Comparison of ENCODE assay signal across 27 cellular contexts in the genomic region with DNA sequence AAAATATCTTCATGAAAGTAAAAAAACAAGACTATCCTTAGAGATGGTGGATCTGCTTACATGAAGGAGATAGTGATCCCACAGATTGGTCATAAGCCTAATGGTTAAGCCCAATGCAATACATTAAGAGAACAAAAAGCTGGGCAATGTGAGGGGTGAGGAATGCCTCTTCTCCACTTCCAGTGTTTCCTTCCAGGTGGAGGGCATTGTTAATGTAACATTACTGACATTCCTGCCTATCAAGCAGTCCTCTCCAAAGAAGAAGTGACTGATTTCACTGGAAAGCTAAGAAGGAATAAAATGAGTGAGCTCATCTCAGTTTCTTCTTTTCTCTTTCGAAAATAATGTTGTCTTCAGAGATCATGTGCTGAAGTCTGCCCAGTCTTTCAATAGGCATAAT.
"Had no signal": no experiment of that assay in that cellular context is flagged by ENCODE, and none has a peak within 500 bp of the region (broad histone marks: within the 10 kb centered on the region; RNA-seq: fewer than 3 reads in every experiment).

No MANE protein-coding gene starts in this region.

- DNase-seq: activated CD4-positive, alpha-beta T cell treated with anti-CD3 and anti-CD28 coated beads for 1 hour; activated CD4-positive, alpha-beta T cell treated with anti-CD3 and anti-CD28 coated beads for 48 hours; activated CD4-positive, alpha-beta T cell treated with anti-CD3 and anti-CD28 coated beads, Interleukin-2, amount 50 U/mL, for 1 hour; activated CD4-positive, alpha-beta T cell treated with anti-CD3 and anti-CD28 coated beads, Interleukin-2, amount 50 U/mL, for 48 hours; activated CD8-positive, alpha-beta memory T cell treated with anti-CD3 and anti-CD28 coated beads for 24 hours; activated CD8-positive, alpha-beta T cell treated with anti-CD3 and anti-CD28 coated beads for 36 hours; activated effector memory CD4-positive, alpha-beta T cell treated with anti-CD3 and anti-CD28 coated beads, Interleukin-2, amount 50 U/mL, for 16 hours; activated naive CD4-positive, alpha-beta T cell; activated naive CD4-positive, alpha-beta T cell treated with anti-CD3 and anti-CD28 coated beads, Interleukin-2, amount 10 ng/mL, durations not matched to agents 7 days and 5 days; activated naive CD8-positive, alpha-beta T cell treated with anti-CD3 and anti-CD28 coated beads, Interleukin-2, amount 10 ng/mL, durations not matched to agents 7 days and 5 days; activated T-cell treated with anti-CD3 and anti-CD28 coated beads, Interleukin-2, amount 50 U/mL, for 4 hours; central memory CD4-positive, alpha-beta T cell; cerebellar nuclear complex; colonic mucosa; effector CD8-positive, alpha-beta T cell; foreskin fibroblast; head of caudate nucleus; T-helper 1 cell; T-helper 17 cell; T1000; WERI-Rb-1 had no signal

- H3K36me3 ChIP-seq: ascending aorta, breast epithelium, cardiac muscle cell, colonic mucosa, WERI-Rb-1 had no signal

- H3K27me3 ChIP-seq: ascending aorta, breast epithelium, cardiac muscle cell, colonic mucosa had no signal

- H3K27ac ChIP-seq: ascending aorta, breast epithelium, cardiac muscle cell, colonic mucosa, epithelial cell of prostate, WERI-Rb-1 had no signal

- ATAC-seq: activated CD8-positive, alpha-beta T cell treated with anti-CD3 and anti-CD28 coated beads for 36 hours; activated naive CD4-positive, alpha-beta T cell treated with anti-CD3 and anti-CD28 coated beads, Interleukin-2, amount 50 U/mL, for 72 hours; activated T-cell treated with anti-CD3 and anti-CD28 coated beads, Interleukin-2, amount 50 U/mL, for 4 hours; activated T-helper 17 cell treated with anti-CD3 and anti-CD28 coated beads, Interleukin-2, amount 50 U/mL, for 72 hours; T-helper 17 cell had no signal

- H3K9me3 ChIP-seq: ascending aorta, breast epithelium, colonic mucosa had no signal

- H3K4me3 ChIP-seq: ascending aorta, breast epithelium, cardiac muscle cell, colonic mucosa had no signal

- H3K4me1 ChIP-seq: ascending aorta, breast epithelium, colonic mucosa had no signal
